Comparison of ENCODE assay signal across 16 cellular contexts in genomic region chr12:119204716-119205285, GRCh38. TPM values are rescaled to one million over a fixed set of nuclear protein-coding genes. Genes with fewer than 3 reads are reported as not detected.
"Had no signal": no experiment of that assay in that cellular context is flagged by ENCODE, and none has a peak within 500 bp of the region (broad histone marks: within the 10 kb centered on the region; RNA-seq: fewer than 3 reads in every experiment).

No MANE protein-coding gene starts in this region.

- H3K27me3 Mint-ChIP-seq: activated CD8-positive, alpha-beta memory T cell treated with anti-CD3 and anti-CD28 coated beads, Interleukin-2, amount 10 ng/mL, durations not matched to agents 7 days and 5 days; activated naive CD4-positive, alpha-beta T cell treated with anti-CD3 and anti-CD28 coated beads, Interleukin-2, amount 10 ng/mL, durations not matched to agents 7 days and 5 days had no signal

- H3K27me3 ChIP-seq: ascending aorta, right lobe of liver, spleen, thyroid gland, vagina had no signal

- H3K4me1 Mint-ChIP-seq: activated CD8-positive, alpha-beta memory T cell treated with anti-CD3 and anti-CD28 coated beads, Interleukin-2, amount 10 ng/mL, durations not matched to agents 7 days and 5 days; activated naive CD4-positive, alpha-beta T cell treated with anti-CD3 and anti-CD28 coated beads, Interleukin-2, amount 10 ng/mL, durations not matched to agents 7 days and 5 days; immature natural killer cell; naive thymus-derived CD8-positive, alpha-beta T cell; T-helper 17 cell had no signal

- H3K9me3 ChIP-seq: ascending aorta, right lobe of liver, spleen, thyroid gland, vagina had no signal

- H3K27ac ChIP-seq: ascending aorta, right lobe of liver, spleen, thyroid gland, vagina, WERI-Rb-1 had no signal

- DNase-seq: activated CD4-positive, alpha-beta T cell treated with anti-CD3 and anti-CD28 coated beads, Interleukin-2, amount 50 U/mL, for 48 hours; activated CD8-positive, alpha-beta memory T cell treated with anti-CD3 and anti-CD28 coated beads, Interleukin-2, amount 10 ng/mL, durations not matched to agents 7 days and 5 days; activated naive CD4-positive, alpha-beta T cell treated with anti-CD3 and anti-CD28 coated beads, Interleukin-2, amount 10 ng/mL, durations not matched to agents 7 days and 5 days; activated T-cell treated with anti-CD3 and anti-CD28 coated beads, Interleukin-2, amount 50 U/mL, for 1 hour; endodermal cell; glutamatergic neuron; immature natural killer cell; naive thymus-derived CD8-positive, alpha-beta T cell; right lobe of liver; spleen; T-helper 17 cell; thyroid gland; WERI-Rb-1 had no signal

- H3K4me1 ChIP-seq: ascending aorta, right lobe of liver, spleen had no signal

- H3K27ac Mint-ChIP-seq: activated CD8-positive, alpha-beta memory T cell treated with anti-CD3 and anti-CD28 coated beads, Interleukin-2, amount 10 ng/mL, durations not matched to agents 7 days and 5 days; activated naive CD4-positive, alpha-beta T cell treated with anti-CD3 and anti-CD28 coated beads, Interleukin-2, amount 10 ng/mL, durations not matched to agents 7 days and 5 days; endodermal cell; immature natural killer cell; naive thymus-derived CD8-positive, alpha-beta T cell; T-helper 17 cell had no signal

- H3K4me3 Mint-ChIP-seq: activated CD8-positive, alpha-beta memory T cell treated with anti-CD3 and anti-CD28 coated beads, Interleukin-2, amount 10 ng/mL, durations not matched to agents 7 days and 5 days; activated naive CD4-positive, alpha-beta T cell treated with anti-CD3 and anti-CD28 coated beads, Interleukin-2, amount 10 ng/mL, durations not matched to agents 7 days and 5 days; endodermal cell; immature natural killer cell; naive thymus-derived CD8-positive, alpha-beta T cell; T-helper 17 cell had no signal

- ATAC-seq: activated CD8-positive, alpha-beta memory T cell treated with anti-CD3 and anti-CD28 coated beads, Interleukin-2, amount 10 ng/mL, durations not matched to agents 7 days and 5 days; naive thymus-derived CD8-positive, alpha-beta T cell; T-helper 17 cell had no signal

- FAIRE-seq: bronchial epithelial cell had no signal

- H3K9me3 Mint-ChIP-seq: activated naive CD4-positive, alpha-beta T cell treated with anti-CD3 and anti-CD28 coated beads, Interleukin-2, amount 10 ng/mL, durations not matched to agents 7 days and 5 days; endodermal cell; immature natural killer cell; naive thymus-derived CD8-positive, alpha-beta T cell had no signal

- H3K4me3 ChIP-seq: ascending aorta, right lobe of liver, spleen, thyroid gland, vagina had no signal

- H3K36me3 Mint-ChIP-seq: activated CD8-positive, alpha-beta memory T cell treated with anti-CD3 and anti-CD28 coated beads, Interleukin-2, amount 10 ng/mL, durations not matched to agents 7 days and 5 days; activated naive CD4-positive, alpha-beta T cell treated with anti-CD3 and anti-CD28 coated beads, Interleukin-2, amount 10 ng/mL, durations not matched to agents 7 days and 5 days; immature natural killer cell; naive thymus-derived CD8-positive, alpha-beta T cell had no signal

- H3K36me3 ChIP-seq: ascending aorta, right lobe of liver, spleen, thyroid gland, vagina, WERI-Rb-1 had no signal

RNA-seq across cellular contexts. Expression of gene HSPB8, which starts 26.1 kb away (rescaled TPM):
- total RNA-seq: activated CD8-positive, alpha-beta memory T cell treated with anti-CD3 and anti-CD28 coated beads, Interleukin-2, amount 10 ng/mL, durations not matched to agents 7 days and 5 days; naive thymus-derived CD8-positive, alpha-beta T cell; T-helper 17 cell had no signal
- polyA plus RNA-seq: immature natural killer cell; naive thymus-derived CD8-positive, alpha-beta T cell had no signal
